ENCODE assay signal across 25 cellular contexts in the genomic region with DNA sequence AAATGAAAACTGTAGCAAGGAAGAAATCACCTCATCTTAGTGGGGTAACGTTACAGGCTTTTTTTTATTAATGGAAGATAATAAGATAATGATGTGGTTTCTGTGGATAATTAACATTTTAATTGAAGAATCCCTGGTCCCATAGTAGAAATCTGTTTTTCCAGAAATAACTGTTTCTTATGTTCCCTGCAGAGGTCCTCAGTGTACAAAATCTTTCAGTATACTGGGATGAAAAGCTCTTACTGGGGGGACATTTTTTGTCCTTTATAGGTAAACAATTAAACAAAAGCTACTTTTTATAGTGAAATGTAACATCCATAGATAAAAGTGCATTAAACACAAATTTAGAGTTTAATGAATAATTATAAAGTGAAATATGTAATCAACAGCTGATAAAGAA.
DNase-seq lines count a peak whose midpoint lies in the region; ATAC-seq, FAIRE-seq and TF ChIP-seq lines count a peak whose summit lies in the region.
"Had no signal": no experiment of that assay in that cellular context is flagged by ENCODE, and none has a peak within 500 bp of the region (broad histone marks: within the 10 kb centered on the region; RNA-seq: fewer than 3 reads in every experiment).

No MANE protein-coding gene starts in this region.

- H2BK20ac ChIP-seq in H9 (ENCODE audit: low read depth, low read length, poor library complexity, severe bottlenecking), result no peak overlapping the region

- no peak overlapping the region for H4K5ac ChIP-seq in H9 (ENCODE audit: insufficient read length, low read depth, low read length)
- H4K5ac ChIP-seq in mesendoderm (ENCODE audit: low read length), result no peak overlapping the region

- H3K27ac ChIP-seq in A549, result no peak overlapping the region
- H3K27ac ChIP-seq in H9 (ENCODE audit: insufficient read length, low read depth, low read length), result no peak overlapping the region
- H3K27ac ChIP-seq in Panc1 (ENCODE audit: low read length), result no peak overlapping the region
- no peak overlapping the region for H3K27ac ChIP-seq in mesendoderm (ENCODE audit: low read depth, low read length)
- H3K27ac ChIP-seq: HL-60, parathyroid adenoma, sigmoid colon, thyroid gland had no signal

- intact Hi-C loops in Panc1 (cut with micrococcal nuclease; ENCODE audit: unreplicated experiment), result no loop called here

- no peak overlapping the region for H3K4me3 Mint-ChIP-seq in H9
- H3K4me3 Mint-ChIP-seq: CD4-positive, alpha-beta T cell; central memory CD8-positive, alpha-beta T cell; IgD-negative memory B cell; naive thymus-derived CD4-positive, alpha-beta T cell; stimulated activated memory B cell treated with anti-CD40 and anti-IgM and Interleukin-4, amounts not matched to agents 10 μg/mL and 1 μg/mL and 100 μg/mL, for 72 hours had no signal

- in situ Hi-C loops in Panc1 (cut with HindIII; ENCODE audit: low pct_unique_long_range_greater_than_20kb, low sequenced_read_pairs), result no loop called here

- H3K36me3 Mint-ChIP-seq in H9 (ENCODE audit: insufficient read depth in 1 of 3, low read depth in 3 of 3), result no peaks in the 10 kb centered on the region
- H3K36me3 Mint-ChIP-seq: IgD-negative memory B cell; naive thymus-derived CD4-positive, alpha-beta T cell; stimulated activated memory B cell treated with anti-CD40 and anti-IgM and Interleukin-4, amounts not matched to agents 10 μg/mL and 1 μg/mL and 100 μg/mL, for 72 hours had no signal

- H2BK15ac ChIP-seq in H9 (ENCODE audit: low read depth, low read length) (no peak overlapping the region), mesendoderm (replicated peaks; ENCODE audit: low read depth) (no peak overlapping the region)

- H3K4me3 ChIP-seq in A549 (no peak overlapping the region), Panc1 (ENCODE audit: low read depth in 2 of 2, low read length in 2 of 2) (no peak overlapping the region), mesendoderm (ENCODE audit: low read length) (no peak overlapping the region)
- H3K4me3 ChIP-seq: sigmoid colon, thyroid gland had no signal

- H3K4me2 ChIP-seq in A549 (no peak overlapping the region), H9 (ENCODE audit: insufficient read depth, insufficient read length, low read length) (no peak overlapping the region), mesendoderm (ENCODE audit: low read length) (no peak overlapping the region)

- H3K4me1 ChIP-seq in A549, result no peaks in the 10 kb centered on the region
- no peaks in the 10 kb centered on the region for H3K4me1 ChIP-seq in H9 (ENCODE audit: insufficient read depth, low read length)
- no peaks in the 10 kb centered on the region for H3K4me1 ChIP-seq in Panc1 (ENCODE audit: control insufficient read depth, insufficient read depth, low read length)
- no peaks in the 10 kb centered on the region for H3K4me1 ChIP-seq in mesendoderm (ENCODE audit: control insufficient read depth, low read depth, low read length)
- H3K4me1 ChIP-seq: parathyroid adenoma, sigmoid colon, thyroid gland had no signal

- H3K4ac ChIP-seq in H9 (ENCODE audit: low read depth, low read length) (no peak overlapping the region), mesendoderm (ENCODE audit: low read depth, low read length) (no peak overlapping the region)

- TF ChIP-seq RAD21 in A549 (conservative IDR thresholded peaks at IDR 0.05 in 1 of 2, IDR thresholded peaks at IDR 0.05 in 1 of 2), result peak; percentile 32 to 38; a peak in 4 of 5 replicates

- DNase-seq in A549 (ENCODE audit: low read depth in 1 of 2, low spot score in 1 of 2) (no peak), H9 (no peak), Panc1 (ENCODE audit: low read depth, low spot score) (no peak), foreskin melanocyte (peak; percentile 12), NCI-H2227 (lab: John Stamatoyannopoulos, UW; ENCODE audit: unreplicated experiment) (no peak), mesendoderm (no peak)
- DNase-seq: activated CD4-positive, CD25-positive, alpha-beta regulatory T cell; activated naive CD4-positive, alpha-beta T cell treated with anti-CD3 and anti-CD28 coated beads, Interleukin-2, amount 50 U/mL, for 16 hours; activated T-cell treated with anti-CD3 and anti-CD28 coated beads, Interleukin-2, amount 50 U/mL, for 48 hours; aorta; CD4-positive, alpha-beta T cell; DMS79 treated with DMSO at 0.1 percent for 48 hours; naive thymus-derived CD4-positive, alpha-beta T cell; NCI-H1694; NCI-H2227 treated with DMSO at 0.1 percent for 48 hours; NCI-H82; sigmoid colon; thyroid gland had no signal

- CTCF ChIA-PET in A549 (lab: Yijun Ruan, JAX) (interaction anchor here (0.9 kb wide), 1 partner anchor 177 kb away, joined by 3 read pairs; no protein-coding TSS in a partner anchor), Panc1 (lab: Charles Lee) (no interaction called here)

- ATAC-seq in A549 (no peak), Panc1 (no peak), GM18873 (IDR thresholded peaks at IDR 0.05; ENCODE audit: low FRiP score, unreplicated experiment) (no peak), GM21717 (IDR thresholded peaks at IDR 0.05; ENCODE audit: unreplicated experiment) (no peak)
- ATAC-seq: naive thymus-derived CD4-positive, alpha-beta T cell; stimulated activated memory B cell treated with anti-CD40 and anti-IgM and Interleukin-4, amounts not matched to agents 10 μg/mL and 1 μg/mL and 100 μg/mL, for 72 hours had no signal

- TF ChIP-seq CTCF in A549 (IDR thresholded peaks at IDR 0.05) (0 out of 3 replicates have a peak, but pooled peaks have one; percentile 16), H9 (conservative IDR thresholded peaks at IDR 0.05) (0 out of 3 replicates have a peak, but pooled peaks have one; percentile 12), Panc1 (IDR thresholded peaks at IDR 0.05) (peak; percentile 37; the same call in 1 of the 2 replicates)

- no peak overlapping the region for H3K18ac ChIP-seq in H9 (ENCODE audit: insufficient read length, low read depth, low read length)
- no peak overlapping the region for H3K18ac ChIP-seq in mesendoderm (ENCODE audit: low read length)

- FAIRE-seq in A549 (lab: Jason Lieb, UNC), result no peak

- no peak overlapping the region for H3K23ac ChIP-seq in H9 (ENCODE audit: insufficient read length, low read depth, low read length)
- no peak overlapping the region for H3K23ac ChIP-seq in mesendoderm (ENCODE audit: low read length)

- H3K9me3 Mint-ChIP-seq in H9, result no peaks in the 10 kb centered on the region
- H3K9me3 Mint-ChIP-seq: CD4-positive, alpha-beta T cell; central memory CD8-positive, alpha-beta T cell; IgD-negative memory B cell; naive thymus-derived CD4-positive, alpha-beta T cell; stimulated activated memory B cell treated with anti-CD40 and anti-IgM and Interleukin-4, amounts not matched to agents 10 μg/mL and 1 μg/mL and 100 μg/mL, for 72 hours had no signal

- TF ChIP-seq EP300 in A549 (IDR thresholded peaks at IDR 0.05), result no peak

- no peaks in the 10 kb centered on the region for H4K20me1 ChIP-seq in H9 (ENCODE audit: control insufficient read depth, insufficient read depth, insufficient read length)

- H2BK12ac ChIP-seq in H9 (ENCODE audit: insufficient read length, low read depth, low read length), result no peak overlapping the region

- H3K56ac ChIP-seq in H9 (ENCODE audit: insufficient read length, low read depth, low read length) (no peak overlapping the region), mesendoderm (ENCODE audit: low read length) (no peak overlapping the region)

- H3K79me1 ChIP-seq in H9 (ENCODE audit: insufficient read depth, low read depth, low read length, poor library complexity, severe bottlenecking) (no peaks in the 10 kb centered on the region), mesendoderm (ENCODE audit: low read length) (no peaks in the 10 kb centered on the region)

- no peaks in the 10 kb centered on the region; the same call in 1 of the 2 replicates for H3K36me3 ChIP-seq in Panc1 (ENCODE audit: control insufficient read depth, insufficient read depth, low read length)
- no peaks in the 10 kb centered on the region for H3K36me3 ChIP-seq in mesendoderm (ENCODE audit: control insufficient read depth, insufficient read depth, low read length)
- H3K36me3 ChIP-seq: sigmoid colon, thyroid gland had no signal

- no peak overlapping the region for H3T11ph ChIP-seq in H9 (ENCODE audit: low read length)

- POLR2A ChIA-PET in A549 (lab: Yijun Ruan, JAX), result no interaction called here
- POLR2A ChIA-PET in Panc1 (lab: Charles Lee), result no interaction called here

- H3K27me3 ChIP-seq in H9 (ENCODE audit: insufficient read depth, low read length), result no peaks in the 10 kb centered on the region
- no peaks in the 10 kb centered on the region for H3K27me3 ChIP-seq in Panc1 (ENCODE audit: control insufficient read depth, insufficient read depth, low read length)
- H3K27me3 ChIP-seq in mesendoderm (ENCODE audit: insufficient read depth, low read length, poor library complexity), result no peaks in the 10 kb centered on the region
- H3K27me3 ChIP-seq: sigmoid colon, thyroid gland had no signal

- H3K9ac ChIP-seq in H9 (ENCODE audit: extremely low read depth, insufficient read length, low read length), result no peak overlapping the region
- H3K9ac ChIP-seq in mesendoderm (ENCODE audit: low read length), result no peak overlapping the region
- H3K9ac ChIP-seq: parathyroid adenoma had no signal

- no peak overlapping the region for H3K14ac ChIP-seq in H9 (ENCODE audit: insufficient read depth, low read length)

- no peak overlapping the region for H3K27ac Mint-ChIP-seq in H9
- H3K27ac Mint-ChIP-seq: CD4-positive, alpha-beta T cell; IgD-negative memory B cell; naive thymus-derived CD4-positive, alpha-beta T cell; stimulated activated memory B cell treated with anti-CD40 and anti-IgM and Interleukin-4, amounts not matched to agents 10 μg/mL and 1 μg/mL and 100 μg/mL, for 72 hours had no signal

- H2AK5ac ChIP-seq in H9 (ENCODE audit: insufficient read length, low read length), result no peak overlapping the region
- no peak overlapping the region for H2AK5ac ChIP-seq in mesendoderm (ENCODE audit: low read length)

- WGBS in A549 (ENCODE audit: missing lambda C conversion rate), result 63% methylated on average over 1 of the region's 1 CpG
- WGBS in H9 (ENCODE audit: extremely low coverage, insufficient read length, low lambda C conversion rate), result no CpG with 5 or more reads among the region's 1 CpG
- WGBS in mesendoderm (ENCODE audit: extremely low coverage, insufficient coverage, low lambda C conversion rate), result no CpG with 5 or more reads among the region's 1 CpG

- H3K79me2 ChIP-seq in H9 (ENCODE audit: insufficient read depth, low read length) (no peaks in the 10 kb centered on the region), mesendoderm (ENCODE audit: control insufficient read depth, insufficient read depth, low read length) (no peaks in the 10 kb centered on the region)
- H3K79me2 ChIP-seq: parathyroid adenoma had no signal

- no peak for TF ChIP-seq POLR2A in A549 (IDR thresholded peaks at IDR 0.05; ENCODE audit: low read length)

- H4K8ac ChIP-seq in H9 (replicated peaks; ENCODE audit: insufficient read length, low read depth, low read length) (no peak overlapping the region), mesendoderm (ENCODE audit: low read depth, low read length) (no peak overlapping the region)

- H2BK5ac ChIP-seq in H9 (ENCODE audit: insufficient read length, low read length), result no peak overlapping the region
- no peak overlapping the region for H2BK5ac ChIP-seq in mesendoderm (ENCODE audit: low read length)

- H3K9me3 ChIP-seq in A549, result no peaks in the 10 kb centered on the region
- no peaks in the 10 kb centered on the region for H3K9me3 ChIP-seq in H9 (ENCODE audit: control insufficient read depth, low read depth, low read length)
- no peaks in the 10 kb centered on the region for H3K9me3 ChIP-seq in Panc1 (ENCODE audit: control insufficient read depth, insufficient read depth, low read depth, low read length)
- H3K9me3 ChIP-seq: sigmoid colon, thyroid gland had no signal

- no peaks in the 10 kb centered on the region for H3K4me1 Mint-ChIP-seq in H9
- H3K4me1 Mint-ChIP-seq: central memory CD8-positive, alpha-beta T cell; IgD-negative memory B cell; naive thymus-derived CD4-positive, alpha-beta T cell; stimulated activated memory B cell treated with anti-CD40 and anti-IgM and Interleukin-4, amounts not matched to agents 10 μg/mL and 1 μg/mL and 100 μg/mL, for 72 hours had no signal

- no peaks in the 10 kb centered on the region for H3K23me2 ChIP-seq in H9 (ENCODE audit: insufficient read length, low read depth, low read length, poor library complexity, severe bottlenecking)

- no peak overlapping the region for H4K91ac ChIP-seq in H9 (ENCODE audit: insufficient read length, low read depth, low read length)

- no TSS peak for BruUV-seq in Panc1 (replicated peaks; lab: Mats Ljungman, UMichigan)

- no peak overlapping the region for H2AFZ ChIP-seq in H9 (ENCODE audit: low read length)
- H2AFZ ChIP-seq: parathyroid adenoma had no signal

- H3K27me3 Mint-ChIP-seq in H9 (ENCODE audit: low read depth), result no peaks in the 10 kb centered on the region
- H3K27me3 Mint-ChIP-seq: CD4-positive, alpha-beta T cell; central memory CD8-positive, alpha-beta T cell; IgD-negative memory B cell; naive thymus-derived CD4-positive, alpha-beta T cell; stimulated activated memory B cell treated with anti-CD40 and anti-IgM and Interleukin-4, amounts not matched to agents 10 μg/mL and 1 μg/mL and 100 μg/mL, for 72 hours had no signal

- no peak overlapping the region for H2BK120ac ChIP-seq in H9 (ENCODE audit: low read depth, low read length, poor library complexity, severe bottlenecking)
- H2BK120ac ChIP-seq in mesendoderm (ENCODE audit: low read depth, low read length), result no peak overlapping the region
